31 cellular contexts compared by ENCODE assay signal in genomic region chr12:80165741-80166140, GRCh38.
"Had no signal": no experiment of that assay in that cellular context is flagged by ENCODE, and none has a peak within 500 bp of the region (broad histone marks: within the 10 kb centered on the region; RNA-seq: fewer than 3 reads in every experiment).

No MANE protein-coding gene starts in this region.

- H3K36me3 Mint-ChIP-seq: activated naive CD4-positive, alpha-beta T cell treated with anti-CD3 and anti-CD28 coated beads, Interleukin-2, amount 10 ng/mL, durations not matched to agents 7 days and 5 days; activated naive CD8-positive, alpha-beta T cell treated with anti-CD3 and anti-CD28 coated beads, Interleukin-2, amount 10 ng/mL, durations not matched to agents 7 days and 5 days; brain; stimulated activated naive B cell treated with anti-CD40 and anti-IgM and Interleukin-4, amounts not matched to agents 10 μg/mL and 1 μg/mL and 100 μg/mL, for 72 hours had no signal

- ATAC-seq: gastroesophageal sphincter, pancreas, psoas muscle had no signal

- H3K4me1 ChIP-seq: ascending aorta, gastroesophageal sphincter, left ventricle myocardium inferior, pancreas, psoas muscle, stomach, thyroid gland, upper lobe of left lung, vagina had no signal

- H3K27ac Mint-ChIP-seq: activated CD4-positive, alpha-beta memory T cell treated with anti-CD3 and anti-CD28 coated beads, Interleukin-2, amount 10 ng/mL, durations not matched to agents 7 days and 5 days; activated CD4-positive, alpha-beta T cell treated with anti-CD3 and anti-CD28 coated beads, Interleukin-2, amount 10 ng/mL, durations not matched to agents 7 days and 5 days; activated naive CD4-positive, alpha-beta T cell treated with anti-CD3 and anti-CD28 coated beads, Interleukin-2, amount 10 ng/mL, durations not matched to agents 7 days and 5 days; activated naive CD8-positive, alpha-beta T cell treated with anti-CD3 and anti-CD28 coated beads, Interleukin-2, amount 10 ng/mL, durations not matched to agents 7 days and 5 days; activated T-cell treated with anti-CD3 and anti-CD28 coated beads, Interleukin-2, amount 50 U/mL, for 24 hours; brain; nephron progenitor cell; stimulated activated naive B cell treated with anti-CD40 and anti-IgM and Interleukin-4, amounts not matched to agents 10 μg/mL and 1 μg/mL and 100 μg/mL, for 72 hours had no signal

- H3K9me3 Mint-ChIP-seq: activated CD4-positive, alpha-beta memory T cell treated with anti-CD3 and anti-CD28 coated beads, Interleukin-2, amount 10 ng/mL, durations not matched to agents 7 days and 5 days; activated CD4-positive, alpha-beta T cell treated with anti-CD3 and anti-CD28 coated beads, Interleukin-2, amount 10 ng/mL, durations not matched to agents 7 days and 5 days; activated naive CD4-positive, alpha-beta T cell treated with anti-CD3 and anti-CD28 coated beads, Interleukin-2, amount 10 ng/mL, durations not matched to agents 7 days and 5 days; activated naive CD8-positive, alpha-beta T cell treated with anti-CD3 and anti-CD28 coated beads, Interleukin-2, amount 10 ng/mL, durations not matched to agents 7 days and 5 days; activated T-cell treated with anti-CD3 and anti-CD28 coated beads, Interleukin-2, amount 50 U/mL, for 24 hours; nephron progenitor cell had no signal

- H3K27ac ChIP-seq: ascending aorta, cardiac muscle cell, gastroesophageal sphincter, hepatocyte, left ventricle myocardium inferior, pancreas, psoas muscle, stomach, thyroid gland, upper lobe of left lung, vagina had no signal

- H3K9me3 ChIP-seq: ascending aorta, gastroesophageal sphincter, pancreas, psoas muscle, stomach, thyroid gland, upper lobe of left lung, vagina had no signal

- H3K4me3 Mint-ChIP-seq: activated CD4-positive, alpha-beta memory T cell treated with anti-CD3 and anti-CD28 coated beads, Interleukin-2, amount 10 ng/mL, durations not matched to agents 7 days and 5 days; activated CD4-positive, alpha-beta T cell treated with anti-CD3 and anti-CD28 coated beads, Interleukin-2, amount 10 ng/mL, durations not matched to agents 7 days and 5 days; activated naive CD4-positive, alpha-beta T cell treated with anti-CD3 and anti-CD28 coated beads, Interleukin-2, amount 10 ng/mL, durations not matched to agents 7 days and 5 days; activated naive CD8-positive, alpha-beta T cell treated with anti-CD3 and anti-CD28 coated beads, Interleukin-2, amount 10 ng/mL, durations not matched to agents 7 days and 5 days; activated T-cell treated with anti-CD3 and anti-CD28 coated beads, Interleukin-2, amount 50 U/mL, for 24 hours; brain; nephron progenitor cell; stimulated activated naive B cell treated with anti-CD40 and anti-IgM and Interleukin-4, amounts not matched to agents 10 μg/mL and 1 μg/mL and 100 μg/mL, for 72 hours had no signal

- H3K27me3 ChIP-seq: ascending aorta, cardiac muscle cell, gastroesophageal sphincter, hepatocyte, pancreas, stomach, thyroid gland, upper lobe of left lung, vagina had no signal

- DNase-seq: activated CD4-positive, alpha-beta memory T cell treated with anti-CD3 and anti-CD28 coated beads, Interleukin-2, amount 10 ng/mL, durations not matched to agents 7 days and 5 days; activated CD4-positive, alpha-beta T cell treated with anti-CD3 and anti-CD28 coated beads, Interleukin-2, amount 10 ng/mL, durations not matched to agents 7 days and 5 days; activated CD4-positive, CD25-positive, alpha-beta regulatory T cell treated with anti-CD3 and anti-CD28 coated beads, Interleukin-2, amount 50 U/mL, for 72 hours; activated CD8-positive, alpha-beta memory T cell treated with anti-CD3 and anti-CD28 coated beads, Interleukin-2, amount 50 U/mL, for 48 hours; activated gamma-delta T cell; activated naive CD4-positive, alpha-beta T cell treated with anti-CD3 and anti-CD28 coated beads, Interleukin-2, amount 10 ng/mL, durations not matched to agents 7 days and 5 days; activated naive CD8-positive, alpha-beta T cell treated with anti-CD3 and anti-CD28 coated beads, Interleukin-2, amount 10 ng/mL, durations not matched to agents 7 days and 5 days; activated T-cell treated with anti-CD3 and anti-CD28 coated beads, Interleukin-2, amount 50 U/mL, for 24 hours; cortex of kidney; islet precursor cell; left ventricle myocardium inferior; nephron progenitor cell; nucleus accumbens; pancreas; psoas muscle; stimulated activated CD4-positive, alpha-beta T cell treated with anti-CD3 and anti-CD28 coated beads, Interleukin-1b, Interleukin-23, amount 100 ng/mL, for 48 hours; stimulated activated CD4-positive, alpha-beta T cell treated with anti-CD3 and anti-CD28 coated beads, Interleukin-4, amount 100 ng/mL, for 4 hours; stimulated activated CD8-positive, alpha-beta memory T cell treated with anti-CD3 and anti-CD28 coated beads, Interleukin-4, amount 100 ng/mL, for 48 hours; stimulated activated naive B cell treated with anti-CD40 and anti-IgM and Interleukin-4, amounts not matched to agents 10 μg/mL and 1 μg/mL and 100 μg/mL, for 72 hours; stomach; T1000; thyroid gland; upper lobe of left lung had no signal

- H3K4me1 Mint-ChIP-seq: activated naive CD4-positive, alpha-beta T cell treated with anti-CD3 and anti-CD28 coated beads, Interleukin-2, amount 10 ng/mL, durations not matched to agents 7 days and 5 days; activated naive CD8-positive, alpha-beta T cell treated with anti-CD3 and anti-CD28 coated beads, Interleukin-2, amount 10 ng/mL, durations not matched to agents 7 days and 5 days; brain; nephron progenitor cell; stimulated activated naive B cell treated with anti-CD40 and anti-IgM and Interleukin-4, amounts not matched to agents 10 μg/mL and 1 μg/mL and 100 μg/mL, for 72 hours had no signal

- H3K4me3 ChIP-seq: ascending aorta, cardiac muscle cell, gastroesophageal sphincter, hepatocyte, left ventricle myocardium inferior, lung, pancreas, psoas muscle, smooth muscle cell, stomach, thyroid gland, upper lobe of left lung, vagina had no signal
